Comparison of ENCODE assay signal across 10 cellular contexts in the genomic region with DNA sequence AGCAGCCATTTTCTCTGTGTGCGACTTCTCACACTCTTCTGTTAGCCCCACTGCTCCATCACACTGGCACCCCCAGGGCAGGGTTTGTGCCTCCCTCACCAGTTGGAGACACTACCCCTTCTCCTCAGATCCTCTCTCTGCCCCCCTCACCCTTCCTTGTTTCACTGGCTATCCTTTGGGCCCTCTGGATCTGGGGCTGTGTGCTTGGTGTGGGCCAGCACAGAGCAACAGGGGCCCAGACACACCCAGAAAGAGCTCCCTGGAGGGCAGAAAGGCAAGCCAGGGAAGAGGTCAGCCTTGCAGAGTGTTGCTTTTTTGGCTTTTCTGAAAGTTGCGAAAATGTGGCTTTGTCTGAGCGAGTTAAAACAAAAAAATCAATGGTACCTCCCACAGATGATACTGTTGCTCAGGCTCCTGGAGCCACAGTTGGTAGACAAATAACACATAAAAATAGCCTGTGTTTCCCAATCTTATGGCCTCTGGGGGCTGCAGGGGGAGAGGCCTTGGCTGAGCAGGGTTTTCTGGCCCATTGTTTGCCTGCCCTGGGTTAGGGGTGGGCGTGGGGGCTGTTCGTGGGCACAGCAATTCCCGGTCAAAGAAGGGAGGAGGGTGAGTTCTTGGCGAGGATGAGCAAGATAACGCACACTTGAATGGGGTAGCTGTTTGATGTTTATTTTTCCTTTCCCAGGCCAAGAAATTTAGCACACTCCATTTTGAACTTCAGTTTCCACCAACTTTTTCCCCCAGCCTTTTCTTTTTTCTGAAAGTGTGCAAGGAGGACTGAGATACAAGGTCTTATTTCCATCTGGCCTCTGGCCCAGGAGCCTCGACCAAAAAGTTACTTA.
A peak's percentile ranks its signal among the peaks of the same experiment; 100 is the strongest.
DNase-seq lines count a peak whose midpoint lies in the region; ATAC-seq lines count a peak whose summit lies in the region.
"Had no signal": no experiment of that assay in that cellular context is flagged by ENCODE, and none has a peak within 500 bp of the region (broad histone marks: within the 10 kb centered on the region; RNA-seq: fewer than 3 reads in every experiment).

No MANE protein-coding gene starts in this region.

- H3K4me3 ChIP-seq in BLaER1 treated with 17β-estradiol and CSF1 and Interleukin-3, amounts not matched to agents 10 nM and 100 nM: peak overlapping the region in 2 of 10 experiments; percentile 4 to 32; a peak in 1 of 20 replicates
- H3K4me3 ChIP-seq in SJSA1: no peak overlapping the region

- peak overlapping the region; percentile 9 to 99 (median 95); a peak in 20 of 22 replicates for H3K27ac ChIP-seq in BLaER1 treated with 17β-estradiol and CSF1 and Interleukin-3, amounts not matched to agents 10 nM and 100 nM
- peak overlapping the region; percentile 24; the same call in 1 of the 2 replicates for H3K27ac ChIP-seq in SJSA1

- no peaks in the 10 kb centered on the region for H3K27me3 ChIP-seq in BLaER1 treated with 17β-estradiol and CSF1 and Interleukin-3, amounts not matched to agents 10 nM and 100 nM
- H3K27me3 ChIP-seq in SJSA1 (replicated peaks): no peaks in the 10 kb centered on the region

- H4K20me1 ChIP-seq in BLaER1 treated with 17β-estradiol and CSF1 and Interleukin-3, amounts not matched to agents 10 nM and 100 nM: no peaks in the 10 kb centered on the region

- H3K9me3 ChIP-seq in BLaER1 treated with 17β-estradiol and CSF1 and Interleukin-3, amounts not matched to agents 10 nM and 100 nM (replicated peaks in 1 of 11): no peaks in the 10 kb centered on the region
- H3K9me3 ChIP-seq in SJSA1 (replicated peaks): 0 out of 2 replicates have a peak, but pooled peaks cover 2% of the 10 kb centered on the region

- DNase-seq in SJSA1 (ENCODE audit: low read depth in 1 of 2, low spot score in 2 of 2): no peak
- DNase-seq in left cardiac atrium: peak; percentile 81
- DNase-seq in sciatic nerve (ENCODE audit: low spot score): peak; percentile 78
- DNase-seq in NCI-H345 treated with DMSO at 0.1 percent for 48 hours (lab: John Stamatoyannopoulos, UW; ENCODE audit: unreplicated experiment): no peak
- DNase-seq: activated CD8-positive, alpha-beta memory T cell treated with anti-CD3 and anti-CD28 coated beads for 24 hours; CD4-positive, alpha-beta memory T cell had no signal

- peak overlapping the region; percentile 63 to 93 (median 87) for H3K4me2 ChIP-seq in BLaER1 treated with 17β-estradiol and CSF1 and Interleukin-3, amounts not matched to agents 10 nM and 100 nM

- ATAC-seq in left cardiac atrium (peak; percentile 61 to 72), sciatic nerve (peak; percentile 88), HG03521 (IDR thresholded peaks at IDR 0.05; ENCODE audit: unreplicated experiment) (no peak), GM19035 (IDR thresholded peaks at IDR 0.05; ENCODE audit: unreplicated experiment) (no peak), HG02763 (IDR thresholded peaks at IDR 0.05; ENCODE audit: unreplicated experiment) (no peak)

- intact Hi-C loops in left cardiac atrium (cut with DNase I) (no loop called here), sciatic nerve (cut with DNase I) (loop anchor here (10.0 kb wide), 1 partner anchor 525 kb away; no protein-coding TSS in a partner anchor)

- H3K9ac ChIP-seq in BLaER1 treated with 17β-estradiol and CSF1 and Interleukin-3, amounts not matched to agents 10 nM and 100 nM: peak overlapping the region in 10 of 11 experiments; percentile 50 to 92 (median 85); a peak in 19 of 22 replicates

- no peaks in the 10 kb centered on the region for H3K36me3 ChIP-seq in BLaER1 treated with 17β-estradiol and CSF1 and Interleukin-3, amounts not matched to agents 10 nM and 100 nM
- H3K36me3 ChIP-seq in SJSA1: no peaks in the 10 kb centered on the region

- peaks cover 84 to 100% (median 99%) of the 10 kb centered on the region in 10 experiments for H3K4me1 ChIP-seq in BLaER1 treated with 17β-estradiol and CSF1 and Interleukin-3, amounts not matched to agents 10 nM and 100 nM
- H3K4me1 ChIP-seq in SJSA1 (replicated peaks): peaks cover 27% of the 10 kb centered on the region

Comparison
In these comparisons a context has a peak if more than half of its experiments do, and no peak if none do; other contexts are left out.
1. DNase-seq: peak in left cardiac atrium (single experiment) and sciatic nerve (single experiment); none in SJSA1 (0 of 2) and NCI-H345 treated with DMSO at 0.1 percent for 48 hours (single experiment).
2. ATAC-seq: peak in left cardiac atrium (2 of 2) and sciatic nerve (single experiment); none in HG03521 (single experiment), GM19035 (single experiment) and HG02763 (single experiment).